ENCODE assay signal across 11 cellular contexts in genomic region chr1:170214117-170214979, GRCh38.
DNase-seq lines count a peak whose midpoint lies in the region; ATAC-seq and TF ChIP-seq lines count a peak whose summit lies in the region.
"Had no signal": no experiment of that assay in that cellular context is flagged by ENCODE, and none has a peak within 500 bp of the region (broad histone marks: within the 10 kb centered on the region; RNA-seq: fewer than 3 reads in every experiment).

No MANE protein-coding gene starts in this region.

- no peak for TF ChIP-seq CTCF in lung (IDR thresholded peaks at IDR 0.05; ENCODE audit: control extremely low read depth, extremely low read depth)

- H3K4me3 ChIP-seq in lung, result no peak overlapping the region
- H3K4me3 ChIP-seq: pancreas had no signal

- WGBS in lung, 2 donors, result 24 to 39% methylated on average over 10 of the region's 10 CpGs

- DNase-seq in MV-4-11 (lab: John Stamatoyannopoulos, UW) (peak; percentile 83), lung (ENCODE audit: low spot score) (no peak), T-helper 9 cell (no peak), putamen (ENCODE audit: low spot score) (no peak), inferior parietal cortex (ENCODE audit: extremely low spot score) (no peak)
- no peak for DNase-seq in stimulated activated CD4-positive, alpha-beta T cell treated with anti-CD3 and anti-CD28 coated beads, Interleukin-1b, Interleukin-23, amount 100 ng/mL, for 48 hours
- DNase-seq: activated CD8-positive, alpha-beta memory T cell treated with anti-CD3 and anti-CD28 coated beads, Interleukin-2, amount 50 U/mL, for 48 hours; C1 segment of cervical spinal cord had no signal

- no peaks in the 10 kb centered on the region for H3K9me3 ChIP-seq in lung (ENCODE audit: control insufficient read depth in 2 of 2, insufficient read depth in 1 of 2, low read length in 1 of 2)
- H3K9me3 ChIP-seq: pancreas had no signal

- H3K36me3 ChIP-seq in lung (ENCODE audit: control insufficient read depth in 2 of 2, insufficient read depth in 2 of 2, low read length in 2 of 2), result no peaks in the 10 kb centered on the region
- H3K36me3 ChIP-seq: pancreas had no signal

- ATAC-seq in GM18502 (IDR thresholded peaks at IDR 0.05; ENCODE audit: poor library complexity, unreplicated experiment) (peak; percentile 88), GM21737 (IDR thresholded peaks at IDR 0.05; ENCODE audit: unreplicated experiment) (peak; percentile 62), lung (ENCODE audit: insufficient read depth, low FRiP score) (no peak)

- H3K27me3 ChIP-seq in lung (ENCODE audit: control insufficient read depth, insufficient read depth), result no peaks in the 10 kb centered on the region
- H3K27me3 ChIP-seq: pancreas had no signal

- peak overlapping the region; percentile 2 to 24 for H3K27ac ChIP-seq in lung (ENCODE audit: low read depth in 1 of 2, low read length in 1 of 2)
- H3K27ac ChIP-seq: pancreas had no signal

- no peaks in the 10 kb centered on the region for H3K4me1 ChIP-seq in lung (ENCODE audit: control insufficient read depth in 2 of 2, insufficient read depth in 2 of 2, low read length in 2 of 2)
- H3K4me1 ChIP-seq: pancreas had no signal
